Comparison of ENCODE assay signal across 29 cellular contexts in the genomic region with DNA sequence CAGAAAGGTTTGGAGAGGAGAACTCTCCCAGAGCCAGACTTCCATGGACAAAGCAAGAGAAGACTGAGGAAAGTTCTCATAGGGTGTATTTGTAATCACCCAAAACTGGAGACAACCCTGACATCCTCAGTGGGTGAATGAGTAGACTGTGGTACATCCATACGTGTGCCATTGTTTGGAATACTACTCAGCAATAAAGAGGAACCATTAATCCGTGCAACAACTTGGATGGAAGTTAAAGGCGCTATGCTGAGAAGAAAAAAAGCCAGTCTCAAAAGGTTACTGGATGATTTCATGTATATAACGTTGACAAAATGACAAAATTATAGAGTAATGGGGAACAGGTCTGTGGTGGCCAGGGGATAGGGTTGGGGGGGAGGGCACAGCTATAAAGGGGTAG.
"Had no signal": no experiment of that assay in that cellular context is flagged by ENCODE, and none has a peak within 500 bp of the region (broad histone marks: within the 10 kb centered on the region; RNA-seq: fewer than 3 reads in every experiment).

No MANE protein-coding gene starts in this region.

- H3K4me3 ChIP-seq: ascending aorta had no signal

- H3K9me3 ChIP-seq: ascending aorta had no signal

- ATAC-seq: activated CD8-positive, alpha-beta memory T cell treated with anti-CD3 and anti-CD28 coated beads, Interleukin-2, amount 10 ng/mL, durations not matched to agents 7 days and 5 days; activated CD8-positive, alpha-beta T cell treated with anti-CD3 and anti-CD28 coated beads, Interleukin-2, amount 10 ng/mL, durations not matched to agents 7 days and 5 days; activated naive CD8-positive, alpha-beta T cell treated with anti-CD3 and anti-CD28 coated beads, Interleukin-2, amount 50 U/mL, for 24 hours had no signal

- H3K36me3 ChIP-seq: ascending aorta had no signal

- H3K27ac ChIP-seq: ascending aorta, VCaP had no signal

- FAIRE-seq: bronchial epithelial cell, TTC549 had no signal

- H3K4me1 ChIP-seq: ascending aorta had no signal

- DNase-seq: activated B cell treated with CpG ODN at 0.5 μM for 24 hours; activated CD4-positive, alpha-beta memory T cell treated with anti-CD3 and anti-CD28 coated beads, Interleukin-2, amount 10 ng/mL, durations not matched to agents 7 days and 5 days; activated CD4-positive, alpha-beta T cell treated with anti-CD3 and anti-CD28 coated beads for 4 hours; activated CD4-positive, alpha-beta T cell treated with anti-CD3 and anti-CD28 coated beads, Interleukin-2, amount 10 ng/mL, durations not matched to agents 24 days and 14 days; activated CD4-positive, alpha-beta T cell treated with anti-CD3 and anti-CD28 coated beads, Interleukin-2, amount 50 U/mL, for 1 hour; activated CD4-positive, alpha-beta T cell treated with anti-CD3 and anti-CD28 coated beads, Interleukin-2, amount 50 U/mL, for 4 hours; activated CD4-positive, CD25-positive, alpha-beta regulatory T cell treated with anti-CD3 and anti-CD28 coated beads, Interleukin-2, amount 50 U/mL, for 72 hours; activated CD8-positive, alpha-beta memory T cell treated with anti-CD3 and anti-CD28 coated beads for 24 hours; activated CD8-positive, alpha-beta memory T cell treated with anti-CD3 and anti-CD28 coated beads, Interleukin-2, amount 10 ng/mL, durations not matched to agents 7 days and 5 days; activated CD8-positive, alpha-beta memory T cell treated with anti-CD3 and anti-CD28 coated beads, Interleukin-2, amount 50 U/mL, for 48 hours; activated CD8-positive, alpha-beta T cell treated with anti-CD3 and anti-CD28 coated beads, Interleukin-2, amount 10 ng/mL, durations not matched to agents 7 days and 5 days; activated effector memory CD4-positive, alpha-beta T cell treated with Interleukin-2 at 50 U/mL for 16 hours; activated gamma-delta T cell; activated naive CD4-positive, alpha-beta T cell treated with anti-CD3 and anti-CD28 coated beads, Interleukin-2, amount 10 ng/mL, durations not matched to agents 7 days and 5 days; activated naive CD4-positive, alpha-beta T cell treated with Interleukin-2 at 50 U/mL for 16 hours; activated naive CD8-positive, alpha-beta T cell treated with anti-CD3 and anti-CD28 coated beads, Interleukin-2, amount 10 ng/mL, durations not matched to agents 7 days and 5 days; activated naive CD8-positive, alpha-beta T cell treated with anti-CD3 and anti-CD28 coated beads, Interleukin-2, amount 50 U/mL, for 24 hours; activated T-cell treated with anti-CD3 and anti-CD28 coated beads, Interleukin-2, amount 50 U/mL, for 24 hours; activated T-cell treated with anti-CD3 and anti-CD28 coated beads, Interleukin-2, amount 50 U/mL, for 48 hours; amygdala; anterior cingulate cortex; central memory CD4-positive, alpha-beta T cell; T-helper 1 cell; T-helper 2 cell; T-helper 9 cell had no signal

- H3K27me3 ChIP-seq: ascending aorta had no signal
